2 cellular contexts compared by ENCODE assay signal in genomic region chr6:26152226-26153101, GRCh38.
TF ChIP-seq lines count a peak whose summit lies in the region.

No MANE protein-coding gene starts in this region.

TF ChIP-seq in A549, 52 proteins besides CTCF, POLR2A, EP300 and RAD21:
- TF ChIP-seq TFCP2L1 (CRISPR knock-in tag; IDR thresholded peaks at IDR 0.05) (no peak), JUN (IDR thresholded peaks at IDR 0.05) (no peak), RARB (CRISPR knock-in tag; IDR thresholded peaks at IDR 0.05) (no peak), USF2 (IDR thresholded peaks at IDR 0.05) (peak; percentile 35)
- TF ChIP-seq, protein P1, sequence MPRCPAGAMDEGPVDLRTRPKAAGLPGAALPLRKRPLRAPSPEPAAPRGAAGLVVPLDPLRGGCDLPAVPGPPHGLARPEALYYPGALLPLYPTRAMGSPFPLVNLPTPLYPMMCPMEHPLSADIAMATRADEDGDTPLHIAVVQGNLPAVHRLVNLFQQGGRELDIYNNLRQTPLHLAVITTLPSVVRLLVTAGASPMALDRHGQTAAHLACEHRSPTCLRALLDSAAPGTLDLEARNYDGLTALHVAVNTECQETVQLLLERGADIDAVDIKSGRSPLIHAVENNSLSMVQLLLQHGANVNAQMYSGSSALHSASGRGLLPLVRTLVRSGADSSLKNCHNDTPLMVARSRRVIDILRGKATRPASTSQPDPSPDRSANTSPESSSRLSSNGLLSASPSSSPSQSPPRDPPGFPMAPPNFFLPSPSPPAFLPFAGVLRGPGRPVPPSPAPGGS (IDR thresholded peaks at IDR 0.05): no peak

TF ChIP-seq in GM23338, 12 proteins besides CTCF, POLR2A, EP300 and RAD21:
- TF ChIP-seq JUNB (IDR thresholded peaks at IDR 0.05; ENCODE audit: unreplicated experiment): no peak
- TF ChIP-seq ETS1 (IDR thresholded peaks at IDR 0.05): no peak
- TF ChIP-seq CREB1 (CRISPR knock-in tag; IDR thresholded peaks at IDR 0.05; ENCODE audit: low read depth): no peak
- TF ChIP-seq STAT1 (IDR thresholded peaks at IDR 0.05; ENCODE audit: unreplicated experiment): no peak
TF ChIP-seq in GM23338: peak in this region for 0.
